In genomic region chr11:116366980-116367640, GRCh38 we compare ENCODE assay signal across 19 cellular contexts.
DNase-seq lines count a peak whose midpoint lies in the region; ATAC-seq, FAIRE-seq and TF ChIP-seq lines count a peak whose summit lies in the region.
"Had no signal": no experiment of that assay in that cellular context is flagged by ENCODE, and none has a peak within 500 bp of the region (broad histone marks: within the 10 kb centered on the region; RNA-seq: fewer than 3 reads in every experiment).

No MANE protein-coding gene starts in this region.

- H3K36me3 ChIP-seq in GM23338 (ENCODE audit: insufficient read depth) (no peaks in the 10 kb centered on the region), astrocyte (ENCODE audit: insufficient read depth, low read length) (no peaks in the 10 kb centered on the region), left lung (no peaks in the 10 kb centered on the region)
- H3K36me3 ChIP-seq: HAP-1, pancreas, uterus had no signal

- ATAC-seq in GM23338 (peak; percentile 91), esophagus mucosa (peak; percentile 20), memory B cell (ENCODE audit: low read depth) (no peak), left lung (no peak)
- ATAC-seq: pancreas had no signal

- no peak overlapping the region for H3K9ac ChIP-seq in astrocyte (ENCODE audit: low read length)

- H3K9me3 ChIP-seq in astrocyte (ENCODE audit: insufficient read depth, low read depth, low read length) (no peaks in the 10 kb centered on the region), left lung (no peaks in the 10 kb centered on the region)
- H3K9me3 ChIP-seq: HAP-1, pancreas, uterus had no signal

- H3K9me3 Mint-ChIP-seq in GM23338: peaks cover 17% of the 10 kb centered on the region; the same call in 2 of the 3 replicates
- H3K9me3 Mint-ChIP-seq in astrocyte (ENCODE audit: unreplicated experiment): peaks cover 2% of the 10 kb centered on the region
- peaks cover 8% of the 10 kb centered on the region for H3K9me3 Mint-ChIP-seq in memory B cell
- H3K9me3 Mint-ChIP-seq: activated B cell treated with CpG ODN at 0.5 μM for 24 hours; T-helper 2 cell treated with Interferon-gamma antibody and Interleukin-4, amounts not matched to agents 5 μg/mL and 100 μg/mL, for 36 hours had no signal

- DNase-seq in GM23338 (ENCODE audit: low spot score): peak; percentile 75
- peak; percentile 4 for DNase-seq in astrocyte (ENCODE audit: low read depth)
- DNase-seq in memory B cell (ENCODE audit: low spot score in 2 of 2): no peak
- no peak for DNase-seq in KBM-7
- no peak for DNase-seq in NCI-H1092 treated with DMSO at 0.1 percent for 48 hours (lab: John Stamatoyannopoulos, UW)
- no peak for DNase-seq in stimulated activated CD8-positive, alpha-beta memory T cell treated with anti-CD3 and anti-CD28 coated beads, Interleukin-4, amount 100 ng/mL, for 48 hours
- no peak for DNase-seq in left lung
- DNase-seq: activated B cell treated with CpG ODN at 0.5 μM for 24 hours; CD4-positive, CD25-positive, alpha-beta regulatory T cell; DMS79 treated with DMSO at 0.1 percent for 48 hours; effector CD4-positive, alpha-beta T cell; NCI-H2081 treated with DMSO at 0.1 percent for 48 hours; NCI-H510A treated with DMSO at 0.1 percent for 48 hours; pancreas; stimulated activated CD4-positive, alpha-beta T cell treated with anti-CD3 and anti-CD28 coated beads, Interleukin-2, amount 100 ng/mL, for 48 hours; uterus had no signal

- peaks cover 14% of the 10 kb centered on the region for H3K4me1 ChIP-seq in GM23338 (ENCODE audit: insufficient read depth)
- H3K4me1 ChIP-seq in astrocyte (ENCODE audit: insufficient read depth, low read length): no peaks in the 10 kb centered on the region
- no peaks in the 10 kb centered on the region for H3K4me1 ChIP-seq in left lung
- H3K4me1 ChIP-seq: pancreas, uterus had no signal

- H3K4me3 Mint-ChIP-seq in GM23338 (no peak overlapping the region), astrocyte (ENCODE audit: unreplicated experiment) (no peak overlapping the region), memory B cell (no peak overlapping the region)
- H3K4me3 Mint-ChIP-seq: activated B cell treated with CpG ODN at 0.5 μM for 24 hours; CD4-positive, CD25-positive, alpha-beta regulatory T cell; T-helper 2 cell treated with Interferon-gamma antibody and Interleukin-4, amounts not matched to agents 5 μg/mL and 100 μg/mL, for 36 hours had no signal

- 0 out of 2 replicates have a peak, but pooled peaks cover 3% of the 10 kb centered on the region for H3K79me2 ChIP-seq in GM23338 (replicated peaks; ENCODE audit: insufficient read depth)
- no peaks in the 10 kb centered on the region for H3K79me2 ChIP-seq in astrocyte (ENCODE audit: insufficient read depth, low read length)

- no peak for FAIRE-seq in astrocyte (lab: Jason Lieb, UNC)
- FAIRE-seq: pancreas had no signal

- H3K27me3 Mint-ChIP-seq in GM23338 (ENCODE audit: insufficient read depth, low read depth, poor library complexity) (no peaks in the 10 kb centered on the region), astrocyte (ENCODE audit: low read depth, unreplicated experiment) (peaks cover 44% of the 10 kb centered on the region), memory B cell (peaks cover 3% of the 10 kb centered on the region)
- H3K27me3 Mint-ChIP-seq: CD4-positive, CD25-positive, alpha-beta regulatory T cell had no signal

- in situ Hi-C loops in KBM-7 (cut with MboI; ENCODE audit: low pct_unique_long_range_greater_than_20kb, low sequenced_read_pairs): no loop called here

- H3F3A ChIP-seq in GM23338 (replicated peaks; ENCODE audit: low read depth): no peaks in the 10 kb centered on the region

- 0 out of 2 replicates have a peak, but pooled peaks cover 3% of the 10 kb centered on the region for H4K20me1 ChIP-seq in GM23338 (replicated peaks; ENCODE audit: insufficient read depth)
- no peaks in the 10 kb centered on the region for H4K20me1 ChIP-seq in astrocyte (ENCODE audit: insufficient read depth, low read length)

- H3K4me1 Mint-ChIP-seq in GM23338: peaks cover 16% of the 10 kb centered on the region
- H3K4me1 Mint-ChIP-seq in astrocyte (ENCODE audit: low read depth, unreplicated experiment): peaks cover 10% of the 10 kb centered on the region
- peaks cover 17% of the 10 kb centered on the region for H3K4me1 Mint-ChIP-seq in memory B cell
- H3K4me1 Mint-ChIP-seq: activated B cell treated with CpG ODN at 0.5 μM for 24 hours; CD4-positive, CD25-positive, alpha-beta regulatory T cell had no signal

- peak overlapping the region; percentile 4 for H3K27ac Mint-ChIP-seq in GM23338
- peak overlapping the region; percentile 79 for H3K27ac Mint-ChIP-seq in astrocyte (ENCODE audit: unreplicated experiment)
- H3K27ac Mint-ChIP-seq in memory B cell: peak overlapping the region; percentile 0
- H3K27ac Mint-ChIP-seq: activated B cell treated with CpG ODN at 0.5 μM for 24 hours; CD4-positive, CD25-positive, alpha-beta regulatory T cell; T-helper 2 cell treated with Interferon-gamma antibody and Interleukin-4, amounts not matched to agents 5 μg/mL and 100 μg/mL, for 36 hours had no signal

- H3K27me3 ChIP-seq in GM23338 (ENCODE audit: insufficient read depth): no peaks in the 10 kb centered on the region
- no peaks in the 10 kb centered on the region for H3K27me3 ChIP-seq in astrocyte (ENCODE audit: insufficient read depth, low read length)
- H3K27me3 ChIP-seq in left lung: peaks cover 0 to 6% of the 10 kb centered on the region in 2 donors
- H3K27me3 ChIP-seq: pancreas, uterus had no signal

- no peak overlapping the region for H2AFZ ChIP-seq in GM23338
- H2AFZ ChIP-seq in astrocyte (ENCODE audit: low read depth, low read length): no peak overlapping the region

- H3K4me3 ChIP-seq in GM23338: no peak overlapping the region
- no peak overlapping the region for H3K4me3 ChIP-seq in astrocyte (ENCODE audit: insufficient read depth, low read depth, low read length)
- H3K4me3 ChIP-seq in left lung: no peak overlapping the region
- H3K4me3 ChIP-seq: HAP-1, pancreas, uterus had no signal

- peaks cover 14% of the 10 kb centered on the region for H3K36me3 Mint-ChIP-seq in GM23338 (ENCODE audit: low read depth)
- H3K36me3 Mint-ChIP-seq in astrocyte (ENCODE audit: low read depth, unreplicated experiment): peaks cover 3% of the 10 kb centered on the region
- H3K36me3 Mint-ChIP-seq in memory B cell: peaks cover 3% of the 10 kb centered on the region
- H3K36me3 Mint-ChIP-seq: CD4-positive, CD25-positive, alpha-beta regulatory T cell had no signal

- no peaks in the 10 kb centered on the region for H3K9me2 ChIP-seq in GM23338 (ENCODE audit: insufficient read depth)

- H3K4me2 ChIP-seq in GM23338 (peak overlapping the region; percentile 66), astrocyte (ENCODE audit: low read length) (no peak overlapping the region)

- intact Hi-C loops in left lung (cut with DNase I): no loop called here

- TF ChIP-seq CTCF in GM23338 (conservative IDR thresholded peaks at IDR 0.05; ENCODE audit: low read depth in 2 of 2) (no peak), astrocyte (IDR thresholded peaks at IDR 0.05; ENCODE audit: insufficient read depth, low read depth, low read length) (no peak), left lung (IDR thresholded peaks at IDR 0.05) (no peak)

- H3K27ac ChIP-seq in GM23338 (ENCODE audit: low read depth) (no peak overlapping the region; the same call in 1 of the 2 replicates), astrocyte (ENCODE audit: low read depth, low read length) (no peak overlapping the region), left lung (no peak overlapping the region)
- H3K27ac ChIP-seq: pancreas, uterus had no signal

TF ChIP-seq in GM23338, 12 proteins besides CTCF, POLR2A, EP300 and RAD21 (continues in another document):
- TF ChIP-seq EZH2 (IDR thresholded peaks at IDR 0.05; ENCODE audit: low read depth, unreplicated experiment): no peak
- TF ChIP-seq NANOG (IDR thresholded peaks at IDR 0.05; ENCODE audit: borderline replicate concordance): no peak
- TF ChIP-seq JUNB (IDR thresholded peaks at IDR 0.05; ENCODE audit: unreplicated experiment): no peak
- TF ChIP-seq ZNF114 (CRISPR knock-in tag; IDR thresholded peaks at IDR 0.05): no peak
- TF ChIP-seq POLR2AphosphoS5 (IDR thresholded peaks at IDR 0.05; ENCODE audit: low read depth): no peak
- no peak for TF ChIP-seq STAT1 (IDR thresholded peaks at IDR 0.05; ENCODE audit: unreplicated experiment)
- TF ChIP-seq ETS1 (IDR thresholded peaks at IDR 0.05): no peak

Comparison
In these comparisons a context has a peak if more than half of its experiments do, and no peak if none do; other contexts are left out.
1. ATAC-seq: peak in GM23338 (single experiment) and esophagus mucosa (single experiment); none in memory B cell (single experiment) and left lung (single experiment).
2. DNase-seq: peak in GM23338 (single experiment) and astrocyte (single experiment); none in memory B cell (0 of 2), KBM-7 (single experiment), NCI-H1092 treated with DMSO at 0.1 percent for 48 hours (single experiment), stimulated activated CD8-positive, alpha-beta memory T cell treated with anti-CD3 and anti-CD28 coated beads, Interleukin-4, amount 100 ng/mL, for 48 hours (single experiment) and left lung (0 of 2).
3. H3K27ac Mint-ChIP-seq: peak in every context shown above with its lines; median percentile 79 in astrocyte; 4 in GM23338; 0 in memory B cell.